ENCODE assay signal across 1 cellular context in the genomic region with DNA sequence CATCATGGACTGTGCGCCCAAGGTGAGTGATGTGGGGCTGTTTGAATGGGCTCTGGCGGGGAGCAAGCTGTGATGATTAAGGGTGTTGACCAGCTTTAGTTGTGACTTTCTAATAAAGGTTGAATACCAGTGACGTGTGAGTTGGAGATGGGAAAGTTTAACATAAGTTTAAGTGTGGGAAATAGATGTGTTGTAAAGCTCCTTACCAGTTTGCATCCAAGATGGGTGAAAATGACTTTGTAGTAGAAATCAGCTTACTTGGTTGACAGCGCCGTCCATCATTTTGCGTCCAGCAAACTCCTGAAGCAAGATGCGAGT.
TF ChIP-seq lines count a peak whose summit lies in the region.

No MANE protein-coding gene starts in this region.

TF ChIP-seq in IMR-90, 13 proteins besides CTCF, POLR2A, EP300 and RAD21:
- TF ChIP-seq SMC3 (IDR thresholded peaks at IDR 0.05; ENCODE audit: low read depth, low read length) (no peak), NFE2L2 (IDR thresholded peaks at IDR 0.05; ENCODE audit: low read depth, low read length) (no peak), RFX5 (IDR thresholded peaks at IDR 0.05; ENCODE audit: low read depth, low read length) (no peak), RCOR1 (IDR thresholded peaks at IDR 0.05; ENCODE audit: insufficient replicate concordance, low read length) (no peak), MAFK (IDR thresholded peaks at IDR 0.05; ENCODE audit: low read depth, low read length) (no peak), CEBPB (IDR thresholded peaks at IDR 0.05; ENCODE audit: low read depth, low read length) (no peak), FOS (IDR thresholded peaks at IDR 0.05; ENCODE audit: low read depth, low read length) (no peak), MXI1 (IDR thresholded peaks at IDR 0.05; ENCODE audit: borderline replicate concordance, low read depth, low read length) (no peak), BHLHE40 (IDR thresholded peaks at IDR 0.05; ENCODE audit: low read depth, low read length) (no peak), CHD1 (IDR thresholded peaks at IDR 0.05; ENCODE audit: low read depth, low read length) (no peak)
- TF ChIP-seq, protein P1, sequence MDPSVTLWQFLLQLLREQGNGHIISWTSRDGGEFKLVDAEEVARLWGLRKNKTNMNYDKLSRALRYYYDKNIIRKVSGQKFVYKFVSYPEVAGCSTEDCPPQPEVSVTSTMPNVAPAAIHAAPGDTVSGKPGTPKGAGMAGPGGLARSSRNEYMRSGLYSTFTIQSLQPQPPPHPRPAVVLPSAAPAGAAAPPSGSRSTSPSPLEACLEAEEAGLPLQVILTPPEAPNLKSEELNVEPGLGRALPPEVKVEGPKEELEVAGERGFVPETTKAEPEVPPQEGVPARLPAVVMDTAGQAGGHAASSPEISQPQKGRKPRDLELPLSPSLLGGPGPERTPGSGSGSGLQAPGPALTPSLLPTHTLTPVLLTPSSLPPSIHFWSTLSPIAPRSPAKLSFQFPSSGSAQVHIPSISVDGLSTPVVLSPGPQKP (IDR thresholded peaks at IDR 0.05; ENCODE audit: borderline replicate concordance, low read depth, low read length): no peak
- TF ChIP-seq, protein P2, sequence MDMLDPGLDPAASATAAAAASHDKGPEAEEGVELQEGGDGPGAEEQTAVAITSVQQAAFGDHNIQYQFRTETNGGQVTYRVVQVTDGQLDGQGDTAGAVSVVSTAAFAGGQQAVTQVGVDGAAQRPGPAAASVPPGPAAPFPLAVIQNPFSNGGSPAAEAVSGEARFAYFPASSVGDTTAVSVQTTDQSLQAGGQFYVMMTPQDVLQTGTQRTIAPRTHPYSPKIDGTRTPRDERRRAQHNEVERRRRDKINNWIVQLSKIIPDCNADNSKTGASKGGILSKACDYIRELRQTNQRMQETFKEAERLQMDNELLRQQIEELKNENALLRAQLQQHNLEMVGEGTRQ (IDR thresholded peaks at IDR 0.05; ENCODE audit: low read depth, low read length): no peak
